In genomic region chr12:12266389-12266872, GRCh38 we compare ENCODE assay signal across 1 cellular context.
TF ChIP-seq lines count a peak whose summit lies in the region.

No MANE protein-coding gene starts in this region.

TF ChIP-seq in IMR-90, 13 proteins besides CTCF, POLR2A, EP300 and RAD21:
- TF ChIP-seq MXI1 (IDR thresholded peaks at IDR 0.05; ENCODE audit: borderline replicate concordance, low read depth, low read length) = no peak
- TF ChIP-seq BHLHE40 (IDR thresholded peaks at IDR 0.05; ENCODE audit: low read depth, low read length) = no peak
- no peak for TF ChIP-seq FOS (IDR thresholded peaks at IDR 0.05; ENCODE audit: low read depth, low read length)
- TF ChIP-seq SMC3 (IDR thresholded peaks at IDR 0.05; ENCODE audit: low read depth, low read length) = no peak
- no peak for TF ChIP-seq NFE2L2 (IDR thresholded peaks at IDR 0.05; ENCODE audit: low read depth, low read length)
- no peak for TF ChIP-seq RCOR1 (IDR thresholded peaks at IDR 0.05; ENCODE audit: insufficient replicate concordance, low read length)
- TF ChIP-seq CHD1 (IDR thresholded peaks at IDR 0.05; ENCODE audit: low read depth, low read length) = no peak
- TF ChIP-seq ELK1 (IDR thresholded peaks at IDR 0.05; ENCODE audit: borderline replicate concordance, low read depth, low read length) = no peak
- TF ChIP-seq CEBPB (IDR thresholded peaks at IDR 0.05; ENCODE audit: low read depth, low read length) = no peak
- no peak for TF ChIP-seq MAFK (IDR thresholded peaks at IDR 0.05; ENCODE audit: low read depth, low read length)
- TF ChIP-seq MAZ (IDR thresholded peaks at IDR 0.05; ENCODE audit: borderline replicate concordance, low read depth, low read length) = no peak
- no peak for TF ChIP-seq RFX5 (IDR thresholded peaks at IDR 0.05; ENCODE audit: low read depth, low read length)
TF ChIP-seq in IMR-90: peak in this region for 0.
